8 cellular contexts compared by ENCODE assay signal in genomic region chr6:118708736-118709135, GRCh38. TPM values are rescaled to one million over a fixed set of nuclear protein-coding genes. Genes with fewer than 3 reads are reported as not detected.
A peak's percentile ranks its signal among the peaks of the same experiment; 100 is the strongest.
DNase-seq lines count a peak whose midpoint lies in the region; ATAC-seq lines count a peak whose summit lies in the region.

No MANE protein-coding gene starts in this region.

- H3K27ac ChIP-seq in cingulate gyrus (ENCODE audit: low read depth, low read length), result peak overlapping the region; percentile 73
- no peak overlapping the region for H3K27ac ChIP-seq in neuronal stem cell (replicated peaks; ENCODE audit: low read length)

- DNase-seq in neuronal stem cell (ENCODE audit: low spot score) (no peak), NCI-H2107 treated with DMSO at 0.1 percent for 48 hours (lab: John Stamatoyannopoulos, UW; ENCODE audit: unreplicated experiment) (no peak), DMS153 (lab: John Stamatoyannopoulos, UW) (no peak), HuH-7 (ENCODE audit: low spot score) (no peak)
- DNase-seq in stimulated activated CD8-positive, alpha-beta memory T cell treated with anti-CD3 and anti-CD28 coated beads, Interleukin-4, amount 100 ng/mL, for 48 hours, result no peak

- peaks cover 19 to 50% of the 10 kb centered on the region in 2 donors for H3K4me1 ChIP-seq in neuronal stem cell (ENCODE audit: control insufficient read depth in 2 of 2, insufficient read depth in 1 of 2, low read depth in 1 of 2, low read length in 2 of 2)

- no peak overlapping the region for H3K4me2 ChIP-seq in neuronal stem cell (ENCODE audit: insufficient read depth, low read length, poor library complexity, severe bottlenecking)

- no peak overlapping the region for H3K9ac ChIP-seq in neuronal stem cell (ENCODE audit: low read depth, low read length, poor library complexity)

- no peak overlapping the region for H2AK5ac ChIP-seq in neuronal stem cell (ENCODE audit: low read depth, low read length)

- peak overlapping the region in 1 of 2 donors; percentile 49 for H3K4me3 ChIP-seq in neuronal stem cell (ENCODE audit: low read length in 2 of 2)

- no peak overlapping the region for H2BK5ac ChIP-seq in neuronal stem cell (ENCODE audit: low read length)

- no peak overlapping the region for H2BK15ac ChIP-seq in neuronal stem cell (ENCODE audit: low read length)

- H2BK120ac ChIP-seq in neuronal stem cell (ENCODE audit: low read depth, low read length), result no peak overlapping the region

- no peak overlapping the region for H3K23ac ChIP-seq in neuronal stem cell (ENCODE audit: low read depth, low read length, poor library complexity)

- no peak overlapping the region for H3K14ac ChIP-seq in neuronal stem cell (ENCODE audit: low read length)

- ATAC-seq in GM18517 (IDR thresholded peaks at IDR 0.05; ENCODE audit: unreplicated experiment) (peak; percentile 7), HG03460 (IDR thresholded peaks at IDR 0.05; ENCODE audit: unreplicated experiment) (peak; percentile 0)

- H3K18ac ChIP-seq in neuronal stem cell (ENCODE audit: low read length), result no peak overlapping the region

- H2AFZ ChIP-seq in neuronal stem cell (ENCODE audit: low read length), result peak overlapping the region; percentile 83

- no peak overlapping the region for H4K91ac ChIP-seq in neuronal stem cell (ENCODE audit: low read depth, low read length, poor library complexity)

- H2BK12ac ChIP-seq in neuronal stem cell (ENCODE audit: low read length), result no peak overlapping the region

- no CpG with 5 or more reads among the region's 5 CpGs for WGBS in neuronal stem cell (ENCODE audit: extremely low coverage in 2 of 2, insufficient read length in 2 of 2, insufficient replicate concordance in 1 of 2), 2 donors

- H3K27me3 ChIP-seq in neuronal stem cell (ENCODE audit: control insufficient read depth in 3 of 3, insufficient read depth in 3 of 3, low read depth in 1 of 3, low read length in 3 of 3), result no peaks in the 10 kb centered on the region

- H3K9me3 ChIP-seq in neuronal stem cell (replicated peaks in 1 of 2; ENCODE audit: control insufficient read depth in 2 of 2, insufficient read depth in 1 of 2, low read depth in 1 of 2, low read length in 2 of 2), result no peaks in the 10 kb centered on the region

- no peak overlapping the region for H3K4ac ChIP-seq in neuronal stem cell (ENCODE audit: low read length)

- H3K79me1 ChIP-seq in neuronal stem cell (ENCODE audit: low read depth, low read length), result no peaks in the 10 kb centered on the region

- H3K36me3 ChIP-seq in neuronal stem cell (replicated peaks in 1 of 2; ENCODE audit: control insufficient read depth in 2 of 2, insufficient read depth in 2 of 2, low read length in 2 of 2), result no peaks in the 10 kb centered on the region

- no peak overlapping the region for H4K8ac ChIP-seq in neuronal stem cell (ENCODE audit: low read depth, low read length)

RNA-seq across cellular contexts. Expression of gene CEP85L, which starts 57.3 kb away (rescaled TPM):
- polyA plus RNA-seq in neuronal stem cell (2013, experiment 1 of 2), result 3.7 TPM
- 3.7 TPM for polyA plus RNA-seq in neuronal stem cell (2013, experiment 2 of 2)
